ENCODE assay signal across 19 cellular contexts in genomic region chr1:112454316-112454715, GRCh38. TPM values are rescaled to one million over a fixed set of nuclear protein-coding genes. Genes with fewer than 3 reads are reported as not detected.
"Had no signal": no experiment of that assay in that cellular context is flagged by ENCODE, and none has a peak within 500 bp of the region (broad histone marks: within the 10 kb centered on the region; RNA-seq: fewer than 3 reads in every experiment).

No MANE protein-coding gene starts in this region.

- H3K27me3 ChIP-seq: body of pancreas, esophagus squamous epithelium, suprapubic skin, transverse colon had no signal

- H3K9me3 Mint-ChIP-seq: activated CD4-positive, alpha-beta T cell treated with anti-CD3 and anti-CD28 coated beads, Interleukin-2, amount 10 ng/mL, durations not matched to agents 7 days and 5 days; activated naive CD4-positive, alpha-beta T cell treated with anti-CD3 and anti-CD28 coated beads for 36 hours; activated T-cell treated with anti-CD3 and anti-CD28 coated beads, Interleukin-2, amount 50 U/mL, for 24 hours; endodermal cell; neural crest cell; stimulated activated naive CD8-positive, alpha-beta T cell treated with anti-CD3 and anti-CD28 coated beads, Interleukin-15, amount 100 ng/mL, for 72 hours had no signal

- H3K4me1 Mint-ChIP-seq: activated CD4-positive, alpha-beta T cell treated with anti-CD3 and anti-CD28 coated beads, Interleukin-2, amount 10 ng/mL, durations not matched to agents 7 days and 5 days; neural crest cell; stimulated activated naive CD8-positive, alpha-beta T cell treated with anti-CD3 and anti-CD28 coated beads, Interleukin-15, amount 100 ng/mL, for 72 hours had no signal

- H3K27ac Mint-ChIP-seq: activated CD4-positive, alpha-beta T cell treated with anti-CD3 and anti-CD28 coated beads, Interleukin-2, amount 10 ng/mL, durations not matched to agents 7 days and 5 days; activated CD8-positive, alpha-beta T cell treated with anti-CD3 and anti-CD28 coated beads, Interleukin-2, amount 10 ng/mL, durations not matched to agents 7 days and 5 days; activated naive CD4-positive, alpha-beta T cell treated with anti-CD3 and anti-CD28 coated beads for 36 hours; activated T-cell treated with anti-CD3 and anti-CD28 coated beads, Interleukin-2, amount 50 U/mL, for 24 hours; endodermal cell; progenitor cell of endocrine pancreas; stimulated activated naive CD8-positive, alpha-beta T cell treated with anti-CD3 and anti-CD28 coated beads, Interleukin-15, amount 100 ng/mL, for 72 hours had no signal

- H3K27me3 Mint-ChIP-seq: activated CD4-positive, alpha-beta T cell treated with anti-CD3 and anti-CD28 coated beads, Interleukin-2, amount 10 ng/mL, durations not matched to agents 7 days and 5 days; progenitor cell of endocrine pancreas had no signal

- H3K27ac ChIP-seq: body of pancreas, esophagus squamous epithelium, skin epidermis, suprapubic skin, transverse colon had no signal

- H3K4me3 ChIP-seq: body of pancreas, esophagus squamous epithelium, skin epidermis, suprapubic skin, transverse colon had no signal

- ATAC-seq: activated CD4-positive, CD25-positive, alpha-beta regulatory T cell treated with anti-CD3 and anti-CD28 coated beads, Interleukin-2, amount 50 U/mL, for 24 hours; activated CD8-positive, alpha-beta T cell treated with anti-CD3 and anti-CD28 coated beads, Interleukin-2, amount 10 ng/mL, durations not matched to agents 7 days and 5 days; body of pancreas; right cardiac atrium; stimulated activated naive CD8-positive, alpha-beta T cell treated with anti-CD3 and anti-CD28 coated beads, Interleukin-15, amount 100 ng/mL, for 72 hours had no signal

- H3K4me1 ChIP-seq: suprapubic skin, transverse colon had no signal

- DNase-seq: activated CD4-positive, alpha-beta T cell treated with anti-CD3 and anti-CD28 coated beads, Interleukin-2, amount 10 ng/mL, durations not matched to agents 7 days and 5 days; activated CD8-positive, alpha-beta T cell treated with anti-CD3 and anti-CD28 coated beads, Interleukin-2, amount 10 ng/mL, durations not matched to agents 7 days and 5 days; activated naive CD4-positive, alpha-beta T cell treated with anti-CD3 and anti-CD28 coated beads for 36 hours; activated T-cell treated with anti-CD3 and anti-CD28 coated beads, Interleukin-2, amount 50 U/mL, for 24 hours; body of pancreas; central memory CD4-positive, alpha-beta T cell; endodermal cell; esophagus squamous epithelium; right cardiac atrium; stimulated activated CD4-positive, alpha-beta T cell treated with anti-CD3 and anti-CD28 coated beads, Interleukin-15, amount 100 ng/mL, for 24 hours; stimulated activated CD4-positive, alpha-beta T cell treated with anti-CD3 and anti-CD28 coated beads, Interleukin-2, amount 100 ng/mL, for 48 hours; stimulated activated naive CD8-positive, alpha-beta T cell treated with anti-CD3 and anti-CD28 coated beads, Interleukin-15, amount 100 ng/mL, for 72 hours; T1000; transverse colon had no signal

- H3K4me3 Mint-ChIP-seq: activated CD4-positive, alpha-beta T cell treated with anti-CD3 and anti-CD28 coated beads, Interleukin-2, amount 10 ng/mL, durations not matched to agents 7 days and 5 days; activated CD8-positive, alpha-beta T cell treated with anti-CD3 and anti-CD28 coated beads, Interleukin-2, amount 10 ng/mL, durations not matched to agents 7 days and 5 days; activated naive CD4-positive, alpha-beta T cell treated with anti-CD3 and anti-CD28 coated beads for 36 hours; activated T-cell treated with anti-CD3 and anti-CD28 coated beads, Interleukin-2, amount 50 U/mL, for 24 hours; endodermal cell; neural crest cell; stimulated activated naive CD8-positive, alpha-beta T cell treated with anti-CD3 and anti-CD28 coated beads, Interleukin-15, amount 100 ng/mL, for 72 hours had no signal

- H3K9me3 ChIP-seq: body of pancreas, esophagus squamous epithelium, suprapubic skin, transverse colon had no signal

RNA-seq across cellular contexts. Expression of gene WNT2B, which starts 54.4 kb away (rescaled TPM):
- total RNA-seq: activated CD4-positive, alpha-beta T cell treated with anti-CD3 and anti-CD28 coated beads, Interleukin-2, amount 10 ng/mL, durations not matched to agents 7 days and 5 days; activated CD8-positive, alpha-beta T cell treated with anti-CD3 and anti-CD28 coated beads, Interleukin-2, amount 10 ng/mL, durations not matched to agents 7 days and 5 days had no signal
